32 cellular contexts compared by ENCODE assay signal in genomic region chr5:54279960-54280359, GRCh38.
"Had no signal": no experiment of that assay in that cellular context is flagged by ENCODE, and none has a peak within 500 bp of the region (broad histone marks: within the 10 kb centered on the region; RNA-seq: fewer than 3 reads in every experiment).

No MANE protein-coding gene starts in this region.

- H3K4me1 ChIP-seq: parathyroid adenoma, psoas muscle, right lobe of liver, upper lobe of left lung, vagina had no signal

- H3K9me3 Mint-ChIP-seq: natural killer cell treated with Interleukin-12 subunit alpha and Interleukin-12 subunit beta and Interleukin-15 and Interleukin-18, amount 100 ng/mL, for 72 hours; neural crest cell had no signal

- ATAC-seq: naive thymus-derived CD8-positive, alpha-beta T cell; natural killer cell treated with Interleukin-12 subunit alpha and Interleukin-12 subunit beta and Interleukin-15 and Interleukin-18, amount 100 ng/mL, for 72 hours; psoas muscle; right cardiac atrium; right lobe of liver; stimulated activated memory B cell treated with anti-CD40 and anti-IgM and Interleukin-4, amounts not matched to agents 10 μg/mL and 1 μg/mL and 100 μg/mL, for 72 hours; stimulated activated naive CD8-positive, alpha-beta T cell treated with anti-CD3 and anti-CD28 coated beads, Interleukin-15, amount 100 ng/mL, for 72 hours; stimulated activated naive CD8-positive, alpha-beta T cell treated with anti-CD3 and anti-CD28 coated beads, Interleukin-15, Interleukin-2, amounts not matched to agents 100 U/mL and 50 U/mL, for 24 hours had no signal

- FAIRE-seq: small intestine, urothelium cell line had no signal

- H3K27me3 Mint-ChIP-seq: naive thymus-derived CD8-positive, alpha-beta T cell; natural killer cell treated with Interleukin-12 subunit alpha and Interleukin-12 subunit beta and Interleukin-15 and Interleukin-18, amount 100 ng/mL, for 72 hours; progenitor cell of endocrine pancreas; stimulated activated memory B cell treated with anti-CD40 and anti-IgM and Interleukin-4, amounts not matched to agents 10 μg/mL and 1 μg/mL and 100 μg/mL, for 72 hours; stimulated activated naive CD8-positive, alpha-beta T cell treated with anti-CD3 and anti-CD28 coated beads, Interleukin-15, amount 100 ng/mL, for 72 hours had no signal

- H3K36me3 ChIP-seq: neutrophil, ovary, right lobe of liver, sigmoid colon, suprapubic skin, tibial artery, transverse colon, upper lobe of left lung, vagina had no signal

- H3K27ac Mint-ChIP-seq: natural killer cell treated with Interleukin-12 subunit alpha and Interleukin-12 subunit beta and Interleukin-15 and Interleukin-18, amount 100 ng/mL, for 72 hours; progenitor cell of endocrine pancreas; stimulated activated memory B cell treated with anti-CD40 and anti-IgM and Interleukin-4, amounts not matched to agents 10 μg/mL and 1 μg/mL and 100 μg/mL, for 72 hours; stimulated activated naive CD8-positive, alpha-beta T cell treated with anti-CD3 and anti-CD28 coated beads, Interleukin-15, amount 100 ng/mL, for 72 hours had no signal

- H2AFZ ChIP-seq: parathyroid adenoma had no signal

- H3K9me3 ChIP-seq: neutrophil, ovary, right lobe of liver, sigmoid colon, suprapubic skin, testis, tibial artery, transverse colon, upper lobe of left lung, vagina had no signal

- H3K36me3 Mint-ChIP-seq: natural killer cell treated with Interleukin-12 subunit alpha and Interleukin-12 subunit beta and Interleukin-15 and Interleukin-18, amount 100 ng/mL, for 72 hours had no signal

- H3K79me2 ChIP-seq: parathyroid adenoma had no signal

- H3K4me3 Mint-ChIP-seq: naive thymus-derived CD8-positive, alpha-beta T cell; natural killer cell treated with Interleukin-12 subunit alpha and Interleukin-12 subunit beta and Interleukin-15 and Interleukin-18, amount 100 ng/mL, for 72 hours; nephron progenitor cell; neural crest cell; stimulated activated memory B cell treated with anti-CD40 and anti-IgM and Interleukin-4, amounts not matched to agents 10 μg/mL and 1 μg/mL and 100 μg/mL, for 72 hours; stimulated activated naive CD8-positive, alpha-beta T cell treated with anti-CD3 and anti-CD28 coated beads, Interleukin-15, amount 100 ng/mL, for 72 hours had no signal

- DNase-seq: naive thymus-derived CD8-positive, alpha-beta T cell; nephron progenitor cell; nucleus accumbens; ovary; posterior cingulate gyrus; psoas muscle; right cardiac atrium; right lobe of liver; sigmoid colon; small intestine; stimulated activated CD4-positive, alpha-beta T cell treated with anti-CD3 and anti-CD28 coated beads, Interleukin-15, amount 100 ng/mL, for 24 hours; stimulated activated CD4-positive, alpha-beta T cell treated with anti-CD3 and anti-CD28 coated beads, Interleukin-2, amount 100 ng/mL, for 24 hours; stimulated activated CD4-positive, alpha-beta T cell treated with anti-CD3 and anti-CD28 coated beads, Interleukin-4, amount 100 ng/mL, for 1 hour; stimulated activated CD4-positive, alpha-beta T cell treated with anti-CD3 and anti-CD28 coated beads, Interleukin-4, amount 100 ng/mL, for 4 hours; stimulated activated CD8-positive, alpha-beta memory T cell treated with anti-CD3 and anti-CD28 coated beads, Interleukin-4, amount 100 ng/mL, for 48 hours; stimulated activated naive CD4-positive, alpha-beta T cell; stimulated activated naive CD8-positive, alpha-beta T cell treated with anti-CD3 and anti-CD28 coated beads, Interleukin-15, amount 100 ng/mL, for 72 hours; stimulated activated naive CD8-positive, alpha-beta T cell treated with anti-CD3 and anti-CD28 coated beads, Interleukin-15, Interleukin-2, amounts not matched to agents 100 U/mL and 50 U/mL, for 24 hours; substantia nigra; testis; tibial artery; transverse colon; upper lobe of left lung had no signal

- H3K27me3 ChIP-seq: neutrophil, ovary, right lobe of liver, sigmoid colon, suprapubic skin, testis, tibial artery, transverse colon, upper lobe of left lung, vagina had no signal

- H3K27ac ChIP-seq: neutrophil, ovary, parathyroid adenoma, psoas muscle, right lobe of liver, sigmoid colon, suprapubic skin, testis, tibial artery, transverse colon, upper lobe of left lung, vagina had no signal

- H3K9ac ChIP-seq: parathyroid adenoma had no signal

- H3K4me1 Mint-ChIP-seq: stimulated activated memory B cell treated with anti-CD40 and anti-IgM and Interleukin-4, amounts not matched to agents 10 μg/mL and 1 μg/mL and 100 μg/mL, for 72 hours; stimulated activated naive CD8-positive, alpha-beta T cell treated with anti-CD3 and anti-CD28 coated beads, Interleukin-15, amount 100 ng/mL, for 72 hours had no signal

- H3K4me3 ChIP-seq: ovary, psoas muscle, right lobe of liver, sigmoid colon, suprapubic skin, testis, tibial artery, transverse colon, upper lobe of left lung, vagina had no signal
